In the genomic region with DNA sequence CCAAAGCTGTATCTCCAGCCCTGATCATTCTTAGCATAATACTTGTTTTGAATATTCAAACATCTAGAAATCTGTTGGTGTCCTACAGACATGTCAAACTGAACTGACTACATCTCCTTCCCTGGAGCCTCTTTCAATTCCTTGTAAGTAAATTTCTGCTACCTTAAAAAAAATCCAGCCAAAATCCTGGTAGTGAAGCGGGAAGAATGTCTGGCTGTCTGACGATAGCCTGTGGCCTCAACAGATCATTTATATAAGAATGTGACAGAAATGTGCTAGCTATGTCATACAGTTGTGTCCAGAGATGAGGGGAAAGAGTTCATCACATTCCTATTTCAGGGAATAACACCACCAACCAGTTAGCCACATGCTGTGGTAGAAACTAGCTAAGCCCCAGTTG, we compare ENCODE assay signal across 18 cellular contexts. TPM values are rescaled to one million over a fixed set of nuclear protein-coding genes. Genes with fewer than 3 reads are reported as not detected.
A peak's percentile ranks its signal among the peaks of the same experiment; 100 is the strongest.
DNase-seq lines count a peak whose midpoint lies in the region; ATAC-seq and TF ChIP-seq lines count a peak whose summit lies in the region.
"Had no signal": no experiment of that assay in that cellular context is flagged by ENCODE, and none has a peak within 500 bp of the region (broad histone marks: within the 10 kb centered on the region; RNA-seq: fewer than 3 reads in every experiment).

No MANE protein-coding gene starts in this region.

- peak overlapping the region; percentile 66 to 79 (median 72) for H3K27ac ChIP-seq in gastrocnemius medialis
- no peak overlapping the region for H3K27ac ChIP-seq in PC-3 (ENCODE audit: low read length)
- H3K27ac ChIP-seq: 22Rv1, BLaER1, C4-2B had no signal

- peaks cover 36% of the 10 kb centered on the region for H3K27me3 Mint-ChIP-seq in osteocyte (ENCODE audit: unreplicated experiment)

- no peak for ATAC-seq in gastrocnemius medialis
- ATAC-seq in GM21717 (IDR thresholded peaks at IDR 0.05; ENCODE audit: unreplicated experiment), result no peak
- no peak for ATAC-seq in PC-3
- ATAC-seq in GM21367 (IDR thresholded peaks at IDR 0.05; ENCODE audit: unreplicated experiment), result no peak
- ATAC-seq: CD8-positive, alpha-beta T cell; GM23338; HCT116 had no signal

- H3K27me3 ChIP-seq in gastrocnemius medialis (no peaks in the 10 kb centered on the region), PC-3 (ENCODE audit: low read length) (no peaks in the 10 kb centered on the region)
- H3K27me3 ChIP-seq: BLaER1 had no signal

- H3K4me3 ChIP-seq in gastrocnemius medialis, result no peak overlapping the region
- H3K4me3 ChIP-seq in PC-3 (ENCODE audit: low read length), result no peak overlapping the region
- H3K4me3 ChIP-seq: BLaER1, GM23338 had no signal

- BruUV-seq in PC-3 (replicated peaks; lab: Mats Ljungman, UMichigan), result no TSS peak

- no peak overlapping the region for H3K4me2 ChIP-seq in PC-3 (ENCODE audit: low read length)
- H3K4me2 ChIP-seq: BLaER1, GM23338 had no signal

- no peak overlapping the region for H3K27ac Mint-ChIP-seq in osteocyte (ENCODE audit: unreplicated experiment)
- H3K27ac Mint-ChIP-seq: B cell; CD4-positive, CD25-positive, alpha-beta regulatory T cell; CD8-positive, alpha-beta T cell; GM23338; H9 had no signal

- POLR2A ChIA-PET in PC-3 (lab: Charles Lee; ENCODE audit: unreplicated experiment), result no interaction called here

- H3K36me3 ChIP-seq in gastrocnemius medialis, result no peaks in the 10 kb centered on the region
- H3K36me3 ChIP-seq in PC-3 (ENCODE audit: low read depth, low read length), result no peaks in the 10 kb centered on the region
- H3K36me3 ChIP-seq: BLaER1 had no signal

- DNase-seq in NCI-H460 (ENCODE audit: extremely low read depth, low read depth), result peak; percentile 22
- peak; percentile 1 for DNase-seq in osteocyte (ENCODE audit: extremely low spot score, unreplicated experiment)
- DNase-seq in gastrocnemius medialis, result no peak
- DNase-seq in PC-3, result no peak
- DNase-seq: Caco-2; CD4-positive, CD25-positive, alpha-beta regulatory T cell; CD8-positive, alpha-beta T cell; DMS153; DND-41; H9 had no signal

- intact Hi-C loops in gastrocnemius medialis (cut with DNase I; ENCODE audit: low total_unique reads) (no loop called here), PC-3 (cut with micrococcal nuclease) (no loop called here)

- H3K4me1 Mint-ChIP-seq in osteocyte (ENCODE audit: unreplicated experiment), result no peaks in the 10 kb centered on the region
- H3K4me1 Mint-ChIP-seq: GM23338, H9 had no signal

- H3K9me3 ChIP-seq in gastrocnemius medialis, result no peaks in the 10 kb centered on the region
- H3K9me3 ChIP-seq in PC-3 (ENCODE audit: low read length), result no peaks in the 10 kb centered on the region
- H3K9me3 ChIP-seq: BLaER1, Caco-2 had no signal

- peaks cover 2% of the 10 kb centered on the region for H3K36me3 Mint-ChIP-seq in osteocyte (ENCODE audit: unreplicated experiment)
- H3K36me3 Mint-ChIP-seq: CD4-positive, CD25-positive, alpha-beta regulatory T cell; CD8-positive, alpha-beta T cell had no signal

- H3K79me2 ChIP-seq in PC-3 (ENCODE audit: low read length), result no peaks in the 10 kb centered on the region

- no peak overlapping the region for H2AFZ ChIP-seq in PC-3 (ENCODE audit: low read length)
- H2AFZ ChIP-seq: GM23338 had no signal

- no peaks in the 10 kb centered on the region for H4K20me1 ChIP-seq in PC-3 (ENCODE audit: low read length)
- H4K20me1 ChIP-seq: BLaER1 had no signal

- H3F3A ChIP-seq in PC-3 (ENCODE audit: low read length, unreplicated experiment), result no peaks in the 10 kb centered on the region

- H3K9ac ChIP-seq in PC-3 (ENCODE audit: low read length), result no peak overlapping the region
- H3K9ac ChIP-seq: BLaER1 had no signal

- H3K9me3 Mint-ChIP-seq in osteocyte (ENCODE audit: unreplicated experiment), result no peaks in the 10 kb centered on the region
- H3K9me3 Mint-ChIP-seq: CD4-positive, CD25-positive, alpha-beta regulatory T cell; CD8-positive, alpha-beta T cell; GM23338; H9 had no signal

- in situ Hi-C loops in gastrocnemius medialis (cut with MboI; ENCODE audit: low sequenced_read_pairs in 4 of 4), result no loop called here

- peaks cover 22% of the 10 kb centered on the region in 2 donors for H3K4me1 ChIP-seq in gastrocnemius medialis
- no peaks in the 10 kb centered on the region for H3K4me1 ChIP-seq in PC-3 (ENCODE audit: insufficient read depth, low read length)
- H3K4me1 ChIP-seq: Caco-2 had no signal

- no peaks in the 10 kb centered on the region for H3K9me2 ChIP-seq in PC-3 (replicated peaks; ENCODE audit: low read length)

- TF ChIP-seq CTCF in osteocyte (IDR thresholded peaks at IDR 0.05) (no peak), gastrocnemius medialis (IDR thresholded peaks at IDR 0.05 in 4 of 5, conservative IDR thresholded peaks at IDR 0.05 in 1 of 5) (no peak), PC-3 (conservative IDR thresholded peaks at IDR 0.05; ENCODE audit: low read depth, low read length) (no peak)

- no peak overlapping the region for H3K4me3 Mint-ChIP-seq in osteocyte (ENCODE audit: unreplicated experiment)
- H3K4me3 Mint-ChIP-seq: B cell; CD4-positive, CD25-positive, alpha-beta regulatory T cell; CD8-positive, alpha-beta T cell; GM23338; H9 had no signal

- CTCF ChIA-PET in PC-3 (lab: Charles Lee), result no interaction called here

- no peak for TF ChIP-seq POLR2A in gastrocnemius medialis (IDR thresholded peaks at IDR 0.05)

RNA-seq across cellular contexts. Expression of a gene that starts 18.6 kb away (rescaled TPM):
- total RNA-seq in NCI-H460 (2014; rRNA removed; shearing (Covaris generic)), result 0.29 and 0.37 TPM in 2 replicates
- 0.16 TPM in 1 of 2 replicates, not detected in the other for polyA plus RNA-seq in NCI-H460 (2014; cell fraction: nucleus; rRNA removed)
- total RNA-seq in osteocyte (5.6 and 5.9 TPM in 2 replicates), gastrocnemius medialis (10 to 100 TPM in 3 of 4 donors, 1 to 10 TPM in 1; 7.1 to 49.1 (median 13.7) TPM), PC-3 (2014; rRNA removed) (not detected in 2 replicates)
- total RNA-seq: Caco-2; CD8-positive, alpha-beta T cell had no signal

RNA-seq across cellular contexts. Expression of a gene that starts 21.8 kb away (rescaled TPM):
- total RNA-seq in NCI-H460 (2014; rRNA removed; shearing (Covaris generic)), result 67.0 and 67.9 TPM in 2 replicates
- polyA plus RNA-seq in NCI-H460 (2014; cell fraction: nucleus; rRNA removed), result 50.9 and 68.4 TPM in 2 replicates
- 53.2 and 55.5 TPM in 2 replicates for total RNA-seq in osteocyte
- 100 to 1,000 TPM; 229 to 408 (median 342) TPM for total RNA-seq in gastrocnemius medialis
- 83.9 and 109 TPM in 2 replicates for total RNA-seq in PC-3 (2014; rRNA removed)

Comparison
In these comparisons a context has a peak if more than half of its experiments do, and no peak if none do; other contexts are left out.
1. DNase-seq: peak in NCI-H460 (single experiment) and osteocyte (single experiment); none in gastrocnemius medialis (0 of 2) and PC-3 (single experiment).